In the genomic region with DNA sequence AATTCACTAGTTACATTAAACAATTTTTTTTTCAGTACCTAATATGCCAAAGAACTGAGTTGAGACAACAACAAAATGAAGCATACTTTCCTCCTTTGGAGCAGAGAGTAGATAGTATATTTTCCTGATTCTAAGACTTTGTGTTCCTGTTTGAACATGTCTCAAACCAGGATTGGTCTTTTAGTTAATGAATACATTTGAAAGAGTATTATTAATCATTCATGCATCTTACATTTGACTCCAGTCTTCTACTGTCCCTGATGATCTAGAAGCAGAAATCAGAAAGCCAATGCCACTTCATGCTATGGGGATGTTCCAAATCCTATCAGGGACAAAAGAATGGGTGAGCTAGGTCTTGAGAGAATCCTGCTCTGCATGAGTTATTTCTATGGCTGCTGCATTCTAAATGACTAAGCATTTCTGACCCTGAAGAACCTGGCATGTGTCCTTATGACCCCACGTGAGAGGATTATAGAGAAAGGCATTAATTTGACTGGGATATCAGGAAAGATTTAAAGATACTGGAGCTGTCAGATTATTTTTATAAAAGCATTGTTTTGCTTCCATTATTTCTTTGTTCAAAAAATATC, we compare ENCODE assay signal across 1 cellular context.
TF ChIP-seq lines count a peak whose summit lies in the region.

No MANE protein-coding gene starts in this region.

TF ChIP-seq in K562, 482 proteins besides CTCF, POLR2A, EP300 and RAD21 (continued from another document and continues in another):
- TF ChIP-seq ATF3 (IDR thresholded peaks at IDR 0.05), result peak; percentile 21
- TF ChIP-seq ATF3 (CRISPR knock-in tag; conservative IDR thresholded peaks at IDR 0.05), result no peak
- TF ChIP-seq HDAC3 (IDR thresholded peaks at IDR 0.05; ENCODE audit: borderline replicate concordance, partially characterized antibody), result no peak
- TF ChIP-seq POLR2AphosphoS2 (IDR thresholded peaks at IDR 0.05; ENCODE audit: low read length), result no peak
- no peak for TF ChIP-seq ZNF449 (CRISPR knock-in tag; IDR thresholded peaks at IDR 0.05)
- TF ChIP-seq, protein P1, sequence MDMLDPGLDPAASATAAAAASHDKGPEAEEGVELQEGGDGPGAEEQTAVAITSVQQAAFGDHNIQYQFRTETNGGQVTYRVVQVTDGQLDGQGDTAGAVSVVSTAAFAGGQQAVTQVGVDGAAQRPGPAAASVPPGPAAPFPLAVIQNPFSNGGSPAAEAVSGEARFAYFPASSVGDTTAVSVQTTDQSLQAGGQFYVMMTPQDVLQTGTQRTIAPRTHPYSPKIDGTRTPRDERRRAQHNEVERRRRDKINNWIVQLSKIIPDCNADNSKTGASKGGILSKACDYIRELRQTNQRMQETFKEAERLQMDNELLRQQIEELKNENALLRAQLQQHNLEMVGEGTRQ (CRISPR knock-in tag; IDR thresholded peaks at IDR 0.05), result no peak
- no peak for TF ChIP-seq SUPT5H (IDR thresholded peaks at IDR 0.05)
- TF ChIP-seq ZNF696 (CRISPR knock-in tag; conservative IDR thresholded peaks at IDR 0.05), result no peak
- TF ChIP-seq, protein P2, sequence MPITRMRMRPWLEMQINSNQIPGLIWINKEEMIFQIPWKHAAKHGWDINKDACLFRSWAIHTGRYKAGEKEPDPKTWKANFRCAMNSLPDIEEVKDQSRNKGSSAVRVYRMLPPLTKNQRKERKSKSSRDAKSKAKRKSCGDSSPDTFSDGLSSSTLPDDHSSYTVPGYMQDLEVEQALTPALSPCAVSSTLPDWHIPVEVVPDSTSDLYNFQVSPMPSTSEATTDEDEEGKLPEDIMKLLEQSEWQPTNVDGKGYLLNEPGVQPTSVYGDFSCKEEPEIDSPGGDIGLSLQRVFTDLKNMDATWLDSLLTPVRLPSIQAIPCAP (CRISPR knock-in tag; IDR thresholded peaks at IDR 0.05; ENCODE audit: borderline replicate concordance), result no peak
- TF ChIP-seq RAD51 (IDR thresholded peaks at IDR 0.05; ENCODE audit: borderline replicate concordance, low read depth), result peak; percentile 56; the same call in 1 of the 2 replicates
- TF ChIP-seq, protein P3, sequence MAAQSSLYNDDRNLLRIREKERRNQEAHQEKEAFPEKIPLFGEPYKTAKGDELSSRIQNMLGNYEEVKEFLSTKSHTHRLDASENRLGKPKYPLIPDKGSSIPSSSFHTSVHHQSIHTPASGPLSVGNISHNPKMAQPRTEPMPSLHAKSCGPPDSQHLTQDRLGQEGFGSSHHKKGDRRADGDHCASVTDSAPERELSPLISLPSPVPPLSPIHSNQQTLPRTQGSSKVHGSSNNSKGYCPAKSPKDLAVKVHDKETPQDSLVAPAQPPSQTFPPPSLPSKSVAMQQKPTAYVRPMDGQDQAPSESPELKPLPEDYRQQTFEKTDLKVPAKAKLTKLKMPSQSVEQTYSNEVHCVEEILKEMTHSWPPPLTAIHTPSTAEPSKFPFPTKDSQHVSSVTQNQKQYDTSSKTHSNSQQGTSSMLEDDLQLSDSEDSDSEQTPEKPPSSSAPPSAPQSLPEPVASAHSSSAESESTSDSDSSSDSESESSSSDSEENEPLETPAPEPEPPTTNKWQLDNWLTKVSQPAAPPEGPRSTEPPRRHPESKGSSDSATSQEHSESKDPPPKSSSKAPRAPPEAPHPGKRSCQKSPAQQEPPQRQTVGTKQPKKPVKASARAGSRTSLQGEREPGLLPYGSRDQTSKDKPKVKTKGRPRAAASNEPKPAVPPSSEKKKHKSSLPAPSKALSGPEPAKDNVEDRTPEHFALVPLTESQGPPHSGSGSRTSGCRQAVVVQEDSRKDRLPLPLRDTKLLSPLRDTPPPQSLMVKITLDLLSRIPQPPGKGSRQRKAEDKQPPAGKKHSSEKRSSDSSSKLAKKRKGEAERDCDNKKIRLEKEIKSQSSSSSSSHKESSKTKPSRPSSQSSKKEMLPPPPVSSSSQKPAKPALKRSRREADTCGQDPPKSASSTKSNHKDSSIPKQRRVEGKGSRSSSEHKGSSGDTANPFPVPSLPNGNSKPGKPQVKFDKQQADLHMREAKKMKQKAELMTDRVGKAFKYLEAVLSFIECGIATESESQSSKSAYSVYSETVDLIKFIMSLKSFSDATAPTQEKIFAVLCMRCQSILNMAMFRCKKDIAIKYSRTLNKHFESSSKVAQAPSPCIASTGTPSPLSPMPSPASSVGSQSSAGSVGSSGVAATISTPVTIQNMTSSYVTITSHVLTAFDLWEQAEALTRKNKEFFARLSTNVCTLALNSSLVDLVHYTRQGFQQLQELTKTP (IDR thresholded peaks at IDR 0.05; ENCODE audit: low read depth in 1 of 2, partially characterized antibody in 2 of 2), result peak; percentile 50 to 53
- TF ChIP-seq CREB3L1 (IDR thresholded peaks at IDR 0.05; ENCODE audit: borderline replicate concordance, low read depth), result no peak; the same call in 1 of the 2 replicates
- no peak for TF ChIP-seq ZFPM2 (CRISPR knock-in tag; IDR thresholded peaks at IDR 0.05)
- TF ChIP-seq JUNB (CRISPR knock-in tag; conservative IDR thresholded peaks at IDR 0.05), result no peak
- TF ChIP-seq ZBTB17 (CRISPR knock-in tag; IDR thresholded peaks at IDR 0.05), result no peak
- no peak for TF ChIP-seq TRIM28 (IDR thresholded peaks at IDR 0.05)
- TF ChIP-seq MAFG (tag; conservative IDR thresholded peaks at IDR 0.05), result peak; percentile 96
- no peak for TF ChIP-seq ATF2 (CRISPR knock-in tag; IDR thresholded peaks at IDR 0.05)
- TF ChIP-seq CSDE1 (IDR thresholded peaks at IDR 0.05), result no peak
- no peak for TF ChIP-seq PHF21A (IDR thresholded peaks at IDR 0.05; ENCODE audit: borderline replicate concordance, low read depth)
- no peak for TF ChIP-seq NONO (IDR thresholded peaks at IDR 0.05; ENCODE audit: low read depth in 2 of 2, low read length in 1 of 2)
- no peak for TF ChIP-seq MGA (IDR thresholded peaks at IDR 0.05)
- TF ChIP-seq ATF7 (IDR thresholded peaks at IDR 0.05), result no peak; the same call in 1 of the 2 replicates
- TF ChIP-seq NCOA6 (IDR thresholded peaks at IDR 0.05), result no peak
- TF ChIP-seq NCOA2 (IDR thresholded peaks at IDR 0.05; ENCODE audit: partially characterized antibody in 2 of 2), result no peak
- no peak for TF ChIP-seq ZBTB5 (IDR thresholded peaks at IDR 0.05)
